Comparison of ENCODE assay signal across 26 cellular contexts in genomic region chr14:29897181-29897580, GRCh38. TPM values are rescaled to one million over a fixed set of nuclear protein-coding genes. Genes with fewer than 3 reads are reported as not detected.
"Had no signal": no experiment of that assay in that cellular context is flagged by ENCODE, and none has a peak within 500 bp of the region (broad histone marks: within the 10 kb centered on the region; RNA-seq: fewer than 3 reads in every experiment).

No MANE protein-coding gene starts in this region.

- H3K36me3 ChIP-seq: left ventricle myocardium inferior, neural progenitor cell, neutrophil, right atrium auricular region, right lobe of liver, stomach, thyroid gland, transverse colon, upper lobe of left lung, vagina had no signal

- H3K9ac ChIP-seq: neural progenitor cell had no signal

- H2AFZ ChIP-seq: neural progenitor cell had no signal

- H3K4me1 ChIP-seq: neural progenitor cell, right atrium auricular region, right lobe of liver, upper lobe of left lung, vagina had no signal

- H3K27me3 ChIP-seq: neural progenitor cell, neutrophil, right atrium auricular region, right lobe of liver, stomach, testis, thyroid gland, transverse colon, upper lobe of left lung, vagina had no signal

- DNase-seq: islet precursor cell; left ventricle myocardium inferior; mesendoderm; naive B cell; natural killer cell; nephron progenitor cell; occipital lobe; right lobe of liver; stimulated activated CD4-positive, alpha-beta T cell treated with anti-CD3 and anti-CD28 coated beads, Interleukin-12 subunit alpha, Interleukin-12 subunit beta, amount 100 ng/mL, for 4 hours; stimulated activated CD4-positive, alpha-beta T cell treated with anti-CD3 and anti-CD28 coated beads, Interleukin-15, amount 100 ng/mL, for 24 hours; stimulated activated CD4-positive, alpha-beta T cell treated with anti-CD3 and anti-CD28 coated beads, Interleukin-2, amount 100 ng/mL, for 24 hours; stimulated activated CD4-positive, alpha-beta T cell treated with anti-CD3 and anti-CD28 coated beads, Interleukin-4, amount 100 ng/mL, for 1 hour; stimulated activated naive B cell treated with anti-CD40 and anti-IgM and Interleukin-4, amounts not matched to agents 10 μg/mL and 1 μg/mL and 100 μg/mL, for 72 hours; stimulated activated naive CD8-positive, alpha-beta T cell treated with anti-CD3 and anti-CD28 coated beads, Interleukin-15, Interleukin-2, amounts not matched to agents 100 U/mL and 50 U/mL, for 24 hours; stomach; testis; thyroid gland; transverse colon; upper lobe of left lung had no signal

- H3K4me3 ChIP-seq: left ventricle myocardium inferior, lung, neural progenitor cell, right atrium auricular region, right lobe of liver, skin epidermis, stomach, testis, thyroid gland, transverse colon, upper lobe of left lung, vagina had no signal

- H3K4me2 ChIP-seq: neural progenitor cell had no signal

- H3K27ac ChIP-seq: left ventricle myocardium inferior, neural progenitor cell, neutrophil, right atrium auricular region, right lobe of liver, skin epidermis, stomach, testis, thyroid gland, transverse colon, upper lobe of left lung, vagina had no signal

- H3K9me3 ChIP-seq: neutrophil, right atrium auricular region, right lobe of liver, stomach, testis, thyroid gland, transverse colon, upper lobe of left lung, vagina had no signal

RNA-seq across cellular contexts. Expression of gene PRKD1, which starts 30.5 kb away (rescaled TPM):
- total RNA-seq: mononuclear cell, natural killer cell had no signal
